In genomic region chr18:46516555-46516954, GRCh38 we compare ENCODE assay signal across 30 cellular contexts.
"Had no signal": no experiment of that assay in that cellular context is flagged by ENCODE, and none has a peak within 500 bp of the region (broad histone marks: within the 10 kb centered on the region; RNA-seq: fewer than 3 reads in every experiment).

No MANE protein-coding gene starts in this region.

- H2AFZ ChIP-seq: neural progenitor cell, parathyroid adenoma had no signal

- H3K4me2 ChIP-seq: neural progenitor cell, smooth muscle cell had no signal

- H3K27me3 ChIP-seq: neural progenitor cell, ovary, suprapubic skin, testis, tibial artery, transverse colon, upper lobe of right lung, uterus had no signal

- H3K4me3 Mint-ChIP-seq: naive thymus-derived CD8-positive, alpha-beta T cell; natural killer cell treated with Interleukin-12 subunit alpha and Interleukin-12 subunit beta and Interleukin-15 and Interleukin-18, amount 100 ng/mL, for 72 hours; nephron progenitor cell; neural progenitor cell; stimulated activated memory B cell treated with anti-CD40 and anti-IgM and Interleukin-4, amounts not matched to agents 10 μg/mL and 1 μg/mL and 100 μg/mL, for 72 hours; stimulated activated naive CD8-positive, alpha-beta T cell treated with anti-CD3 and anti-CD28 coated beads, Interleukin-15, amount 100 ng/mL, for 72 hours; type B pancreatic cell had no signal

- H3K4me1 ChIP-seq: neural progenitor cell, psoas muscle, spleen, suprapubic skin, testis, tibial artery, transverse colon, upper lobe of right lung, uterus had no signal

- H3K36me3 ChIP-seq: neural progenitor cell, ovary, suprapubic skin, tibial artery, transverse colon, upper lobe of right lung, uterus had no signal

- H3K27ac Mint-ChIP-seq: naive thymus-derived CD8-positive, alpha-beta T cell; natural killer cell treated with Interleukin-12 subunit alpha and Interleukin-12 subunit beta and Interleukin-15 and Interleukin-18, amount 100 ng/mL, for 72 hours; nephron progenitor cell; neural progenitor cell; progenitor cell of endocrine pancreas; stimulated activated memory B cell treated with anti-CD40 and anti-IgM and Interleukin-4, amounts not matched to agents 10 μg/mL and 1 μg/mL and 100 μg/mL, for 72 hours; stimulated activated naive CD8-positive, alpha-beta T cell treated with anti-CD3 and anti-CD28 coated beads, Interleukin-15, amount 100 ng/mL, for 72 hours; type B pancreatic cell had no signal

- H3K9ac ChIP-seq: neural progenitor cell, parathyroid adenoma had no signal

- DNase-seq: naive thymus-derived CD8-positive, alpha-beta T cell; nephron progenitor cell; occipital lobe; ovary; psoas muscle; right cardiac atrium; spleen; stimulated activated CD4-positive, alpha-beta T cell treated with anti-CD3 and anti-CD28 coated beads, Interleukin-12 subunit alpha, Interleukin-12 subunit beta, amount 100 ng/mL, for 4 hours; stimulated activated CD4-positive, alpha-beta T cell treated with anti-CD3 and anti-CD28 coated beads, Interleukin-1b, Interleukin-23, amount 100 ng/mL, for 48 hours; stimulated activated CD4-positive, alpha-beta T cell treated with anti-CD3 and anti-CD28 coated beads, Interleukin-4, amount 100 ng/mL, for 1 hour; stimulated activated CD4-positive, alpha-beta T cell treated with anti-CD3 and anti-CD28 coated beads, Interleukin-4, amount 100 ng/mL, for 4 hours; stimulated activated CD8-positive, alpha-beta memory T cell treated with anti-CD3 and anti-CD28 coated beads, Interleukin-4, amount 100 ng/mL, for 48 hours; stimulated activated naive CD4-positive, alpha-beta T cell; stimulated activated naive CD8-positive, alpha-beta T cell treated with anti-CD3 and anti-CD28 coated beads, Interleukin-15, amount 100 ng/mL, for 72 hours; stimulated activated naive CD8-positive, alpha-beta T cell treated with anti-CD3 and anti-CD28 coated beads, Interleukin-15, Interleukin-2, amounts not matched to agents 100 U/mL and 50 U/mL, for 24 hours; substantia nigra; testis; tibial artery; transverse colon; upper lobe of right lung; uterus had no signal

- H3K79me2 ChIP-seq: parathyroid adenoma had no signal

- H3K4me3 ChIP-seq: neural progenitor cell, ovary, psoas muscle, skin epidermis, smooth muscle cell, spleen, suprapubic skin, testis, tibial artery, transverse colon, upper lobe of right lung, uterus had no signal

- H3K9me3 Mint-ChIP-seq: neural progenitor cell, type B pancreatic cell had no signal

- H3K9me3 ChIP-seq: ovary, psoas muscle, suprapubic skin, testis, tibial artery, upper lobe of right lung, uterus had no signal

- H3K36me3 Mint-ChIP-seq: natural killer cell treated with Interleukin-12 subunit alpha and Interleukin-12 subunit beta and Interleukin-15 and Interleukin-18, amount 100 ng/mL, for 72 hours; neural progenitor cell; stimulated activated memory B cell treated with anti-CD40 and anti-IgM and Interleukin-4, amounts not matched to agents 10 μg/mL and 1 μg/mL and 100 μg/mL, for 72 hours; type B pancreatic cell had no signal

- H3K4me1 Mint-ChIP-seq: naive thymus-derived CD8-positive, alpha-beta T cell; nephron progenitor cell; stimulated activated memory B cell treated with anti-CD40 and anti-IgM and Interleukin-4, amounts not matched to agents 10 μg/mL and 1 μg/mL and 100 μg/mL, for 72 hours; stimulated activated naive CD8-positive, alpha-beta T cell treated with anti-CD3 and anti-CD28 coated beads, Interleukin-15, amount 100 ng/mL, for 72 hours had no signal

- H3K27ac ChIP-seq: neural progenitor cell, ovary, parathyroid adenoma, psoas muscle, skin epidermis, spleen, suprapubic skin, testis, tibial artery, transverse colon, upper lobe of right lung, uterus had no signal
